9 cellular contexts compared by ENCODE assay signal in the genomic region with DNA sequence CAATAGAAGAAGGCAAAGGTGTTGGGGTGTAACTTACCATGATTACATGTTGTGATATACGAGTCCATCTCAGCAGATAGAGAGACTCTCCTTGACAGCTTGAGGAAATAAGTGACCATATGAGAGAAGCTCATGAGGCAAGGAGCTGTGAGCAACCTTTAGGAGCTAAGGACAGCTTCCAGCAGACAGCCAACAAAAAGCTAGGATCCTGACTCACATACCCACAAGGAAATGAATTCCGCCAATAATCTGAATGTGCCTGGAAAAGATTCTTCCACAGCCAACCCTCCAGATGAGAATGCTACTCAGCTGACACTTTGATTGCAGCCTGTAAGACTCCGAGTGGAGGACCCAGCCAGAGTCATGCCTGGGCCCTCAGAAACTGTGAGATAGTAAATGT.
"Had no signal": no experiment of that assay in that cellular context is flagged by ENCODE, and none has a peak within 500 bp of the region (broad histone marks: within the 10 kb centered on the region; RNA-seq: fewer than 3 reads in every experiment).

No MANE protein-coding gene starts in this region.

- H3K4me3 ChIP-seq: SK-N-MC had no signal

- ATAC-seq: activated CD4-positive, alpha-beta T cell treated with anti-CD3 and anti-CD28 coated beads for 36 hours; activated T-cell treated with anti-CD3 and anti-CD28 coated beads, Interleukin-2, amount 50 U/mL, for 72 hours; T-cell had no signal

- H3K36me3 ChIP-seq: WERI-Rb-1 had no signal

- H3K27ac ChIP-seq: SK-N-MC, WERI-Rb-1 had no signal

- DNase-seq: activated CD4-positive, alpha-beta memory T cell treated with anti-CD3 and anti-CD28 coated beads, Interleukin-2, amount 10 ng/mL, durations not matched to agents 7 days and 5 days; activated CD4-positive, alpha-beta T cell treated with anti-CD3 and anti-CD28 coated beads for 36 hours; activated T-cell treated with anti-CD3 and anti-CD28 coated beads, Interleukin-2, amount 50 U/mL, for 72 hours; glutamatergic neuron; immature natural killer cell; T-cell; T1000; WERI-Rb-1 had no signal
